Comparison of ENCODE assay signal across 13 cellular contexts in genomic region chr7:37782166-37782565, GRCh38.
DNase-seq lines count a peak whose midpoint lies in the region; ATAC-seq lines count a peak whose summit lies in the region.
"Had no signal": no experiment of that assay in that cellular context is flagged by ENCODE, and none has a peak within 500 bp of the region (broad histone marks: within the 10 kb centered on the region; RNA-seq: fewer than 3 reads in every experiment).

No MANE protein-coding gene starts in this region.

- H3K27me3 ChIP-seq in MG63 = no peaks in the 10 kb centered on the region; the same call in 1 of the 2 replicates
- H3K27me3 ChIP-seq: BE2C had no signal

- ATAC-seq in GM21526 (IDR thresholded peaks at IDR 0.05; ENCODE audit: low FRiP score, unreplicated experiment) = no peak
- ATAC-seq: A549 had no signal

- H3K9me3 ChIP-seq in MG63 = 0 out of 2 replicates have a peak, but pooled peaks cover 2% of the 10 kb centered on the region
- H3K9me3 ChIP-seq: BE2C, Caco-2 had no signal

- peak; percentile 75 for DNase-seq in foreskin melanocyte
- DNase-seq in left kidney (ENCODE audit: low read depth, low spot score) = peak; percentile 3
- peak; percentile 8 for DNase-seq in pons (ENCODE audit: low spot score)
- DNase-seq in MG63 = no peak
- no peak for DNase-seq in NCI-H1930 (lab: John Stamatoyannopoulos, UW)
- no peak for DNase-seq in NCI-H1694 (lab: John Stamatoyannopoulos, UW)
- DNase-seq: BE2C; Caco-2; CD4-positive, alpha-beta memory T cell; DND-41; GDM1 had no signal

- no peak overlapping the region for H3K4me3 ChIP-seq in MG63
- H3K4me3 ChIP-seq: A549 had no signal

- no peaks in the 10 kb centered on the region for H3K36me3 ChIP-seq in MG63
- H3K36me3 ChIP-seq: BE2C had no signal

Comparison
In these comparisons a context has a peak if more than half of its experiments do, and no peak if none do; other contexts are left out.
1. DNase-seq: peak in foreskin melanocyte (single experiment), left kidney (single experiment) and pons (single experiment); none in MG63 (single experiment), NCI-H1930 (0 of 2) and NCI-H1694 (single experiment).